Comparison of ENCODE assay signal across 13 cellular contexts in the genomic region with DNA sequence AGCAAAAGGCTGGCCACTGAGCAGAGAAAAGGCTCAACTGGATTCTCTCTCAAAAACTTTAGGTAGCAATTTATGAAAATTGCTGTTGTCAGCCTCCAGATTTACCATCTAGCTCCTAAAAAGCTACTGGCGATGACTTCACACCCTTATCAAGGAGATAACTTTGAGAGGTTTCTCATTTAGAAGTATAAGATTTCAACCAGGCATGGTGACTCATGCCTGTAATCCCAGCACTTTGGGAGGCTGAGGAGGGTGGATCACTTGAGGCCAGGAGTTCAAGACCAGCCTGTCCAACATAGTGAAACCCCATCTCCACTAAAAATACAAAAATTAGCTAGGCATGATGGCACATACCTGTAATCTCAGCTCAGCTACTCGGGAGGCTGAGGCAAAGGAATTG. TPM values are rescaled to one million over a fixed set of nuclear protein-coding genes. Genes with fewer than 3 reads are reported as not detected.
"Had no signal": no experiment of that assay in that cellular context is flagged by ENCODE, and none has a peak within 500 bp of the region (broad histone marks: within the 10 kb centered on the region; RNA-seq: fewer than 3 reads in every experiment).

No MANE protein-coding gene starts in this region.

RNA-seq across cellular contexts. Expression of gene SPZ1, which starts 49.3 kb away (rescaled TPM):
- total RNA-seq: activated B cell treated with CpG ODN at 0.5 μM for 24 hours; activated T-cell treated with anti-CD3 and anti-CD28 coated beads, Interleukin-2, amount 50 U/mL, for 4 hours; body of pancreas; endothelial cell of umbilical vein; esophagus squamous epithelium; foreskin keratinocyte; kidney; left lung; mammary epithelial cell; mucosa of descending colon; natural killer cell; transverse colon had no signal
- polyA plus RNA-seq: endothelial cell of umbilical vein, foreskin keratinocyte, mammary epithelial cell, SK-N-SH had no signal
